8 cellular contexts compared by ENCODE assay signal in the genomic region with DNA sequence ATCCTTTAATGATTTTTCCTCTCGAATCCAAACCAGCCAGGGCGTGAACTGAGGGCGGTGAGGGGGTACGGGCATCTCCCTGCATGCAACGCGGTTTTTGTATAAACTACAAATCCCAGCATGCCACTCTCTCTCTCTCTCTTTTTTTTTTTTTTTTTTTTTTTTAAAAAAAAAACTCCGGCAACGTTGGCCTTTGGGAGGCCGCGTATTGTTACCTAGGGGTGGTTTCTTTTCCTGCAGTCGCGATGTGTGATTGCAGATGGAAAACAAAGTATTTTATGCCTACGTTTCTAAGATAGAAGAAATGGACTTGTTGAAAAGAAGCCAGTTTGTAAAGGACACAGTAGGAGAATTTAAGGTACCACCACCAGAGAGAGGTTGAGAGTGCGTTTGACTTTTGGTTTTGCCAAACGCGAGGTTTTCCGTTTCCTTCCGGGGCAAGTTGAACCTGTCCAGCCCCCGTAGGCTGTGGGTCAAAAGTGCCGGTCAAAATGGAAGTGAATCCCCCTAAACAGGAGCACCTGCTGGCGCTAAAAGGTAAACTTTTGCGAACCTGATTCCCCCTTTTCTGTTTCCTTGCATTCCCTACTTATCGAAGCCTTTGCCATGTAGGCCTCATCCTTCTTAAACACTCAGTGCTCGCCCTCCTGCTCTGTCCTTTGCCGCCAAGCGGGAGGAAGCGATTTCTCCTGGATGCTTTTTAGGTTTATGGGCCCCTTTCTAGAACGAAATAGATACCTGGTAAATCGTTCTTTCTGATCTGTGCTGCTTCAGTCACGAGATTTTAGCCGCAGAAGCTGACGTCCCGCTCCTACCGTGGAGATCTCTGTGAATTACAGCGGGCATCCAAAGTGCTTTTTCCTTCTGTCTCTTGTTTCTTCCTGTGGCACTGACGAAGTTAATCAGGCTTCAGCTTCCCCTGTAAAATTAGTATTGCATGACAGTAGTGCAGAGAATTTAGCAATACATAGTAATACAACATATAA. TPM values are rescaled to one million over a fixed set of nuclear protein-coding genes. Genes with fewer than 3 reads are reported as not detected.
DNase-seq lines count a peak whose midpoint lies in the region; ATAC-seq and TF ChIP-seq lines count a peak whose summit lies in the region.

A gene with protein sequence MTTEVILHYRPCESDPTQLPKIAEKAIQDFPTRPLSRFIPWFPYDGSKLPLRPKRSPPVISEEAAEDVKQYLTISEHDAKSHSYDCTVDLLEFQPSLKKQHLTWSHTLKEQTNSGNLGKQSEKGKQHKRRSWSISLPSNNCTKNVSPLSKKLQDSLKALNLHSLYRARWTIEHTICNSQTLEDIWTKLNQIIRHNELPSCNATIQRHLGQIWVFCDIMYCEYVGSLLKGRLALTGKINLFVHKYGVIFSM (plus strand): TSS at position 458 of the 986 bp plus-strand sequence. CDS start 4,561 bp downstream, outside the sequence.
A gene with protein sequence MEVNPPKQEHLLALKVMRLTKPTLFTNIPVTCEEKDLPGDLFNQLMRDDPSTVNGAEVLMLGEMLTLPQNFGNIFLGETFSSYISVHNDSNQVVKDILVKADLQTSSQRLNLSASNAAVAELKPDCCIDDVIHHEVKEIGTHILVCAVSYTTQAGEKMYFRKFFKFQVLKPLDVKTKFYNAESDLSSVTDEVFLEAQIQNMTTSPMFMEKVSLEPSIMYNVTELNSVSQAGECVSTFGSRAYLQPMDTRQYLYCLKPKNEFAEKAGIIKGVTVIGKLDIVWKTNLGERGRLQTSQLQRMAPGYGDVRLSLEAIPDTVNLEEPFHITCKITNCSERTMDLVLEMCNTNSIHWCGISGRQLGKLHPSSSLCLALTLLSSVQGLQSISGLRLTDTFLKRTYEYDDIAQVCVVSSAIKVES (plus strand): TSS at position 458 of the 986 bp plus-strand sequence. CDS start 34 bp downstream, at position 492.

- peaks cover 2 to 3% of the 10 kb centered on the region in 2 donors for H3K27me3 Mint-ChIP-seq in CD4-positive, alpha-beta memory T cell
- H3K27me3 Mint-ChIP-seq in activated CD8-positive, alpha-beta T cell treated with anti-CD3 and anti-CD28 coated beads for 36 hours: no peaks in the 10 kb centered on the region

- peak; percentile 18 for TF ChIP-seq CTCF in activated CD8-positive, alpha-beta T cell treated with anti-CD3 and anti-CD28 coated beads for 36 hours (IDR thresholded peaks at IDR 0.05)

- H3K27ac Mint-ChIP-seq in CD4-positive, alpha-beta memory T cell: peak within 1 kb of the TSS; percentile 97 to 100 (median 99)
- peak within 1 kb of the TSS; percentile 99 for H3K27ac Mint-ChIP-seq in activated CD8-positive, alpha-beta T cell treated with anti-CD3 and anti-CD28 coated beads for 36 hours

- peak within 1 kb of the TSS; percentile 96 to 100 (median 99) for H3K4me3 Mint-ChIP-seq in CD4-positive, alpha-beta memory T cell
- H3K4me3 Mint-ChIP-seq in activated CD8-positive, alpha-beta T cell treated with anti-CD3 and anti-CD28 coated beads for 36 hours: peak within 1 kb of the TSS; percentile 100

- ATAC-seq in GM19452 (IDR thresholded peaks at IDR 0.05; ENCODE audit: unreplicated experiment): peak; percentile 67
- peak; percentile 80 for ATAC-seq in activated CD8-positive, alpha-beta T cell treated with anti-CD3 and anti-CD28 coated beads for 36 hours

- H3K9me3 Mint-ChIP-seq in CD4-positive, alpha-beta memory T cell: peaks cover 0 to 2% (median 0%) of the 10 kb centered on the region in 8 donors
- no peaks in the 10 kb centered on the region for H3K9me3 Mint-ChIP-seq in activated CD8-positive, alpha-beta T cell treated with anti-CD3 and anti-CD28 coated beads for 36 hours

- H3K9me3 ChIP-seq in CD4-positive, alpha-beta memory T cell (ENCODE audit: control insufficient read depth in 1 of 2, low read length in 2 of 2): no peaks in the 10 kb centered on the region
- H3K9me3 ChIP-seq in effector memory CD4-positive, alpha-beta T cell (ENCODE audit: control insufficient read depth, low read length): no peaks in the 10 kb centered on the region

- H3K4me1 Mint-ChIP-seq in CD4-positive, alpha-beta memory T cell: peaks cover 28 to 68% (median 42%) of the 10 kb centered on the region in 4 donors
- peaks cover 41% of the 10 kb centered on the region for H3K4me1 Mint-ChIP-seq in activated CD8-positive, alpha-beta T cell treated with anti-CD3 and anti-CD28 coated beads for 36 hours (ENCODE audit: low read depth)

- peak; percentile 90 to 93 (median 92) for DNase-seq in CD4-positive, alpha-beta memory T cell
- DNase-seq in HK-2 (ENCODE audit: unreplicated experiment): peak; percentile 57
- peak; percentile 81 for DNase-seq in NCI-H82 treated with DMSO at 0.1 percent for 48 hours (lab: John Stamatoyannopoulos, UW; ENCODE audit: unreplicated experiment)
- peak; percentile 88 for DNase-seq in activated CD8-positive, alpha-beta T cell treated with anti-CD3 and anti-CD28 coated beads for 36 hours
- DNase-seq in effector memory CD4-positive, alpha-beta T cell: peak; percentile 78 to 85 (median 83)
- DNase-seq in lung microvascular endothelial cell (ENCODE audit: low read depth in 2 of 2): peak; percentile 89 to 90
- DNase-seq in stimulated activated CD4-positive, alpha-beta T cell treated with anti-CD3 and anti-CD28 coated beads, TNF-alpha, amount 100 ng/mL, for 4 hours (ENCODE audit: low read depth in 3 of 3): peak; percentile 51 to 71 (median 62)

- peak within 1 kb of the TSS; percentile 74 to 98 for H3K4me3 ChIP-seq in CD4-positive, alpha-beta memory T cell (ENCODE audit: low read length in 2 of 2)
- peak within 1 kb of the TSS; percentile 74 for H3K4me3 ChIP-seq in effector memory CD4-positive, alpha-beta T cell (ENCODE audit: insufficient read depth, low read depth, low read length, poor library complexity, severe bottlenecking)

- CTCF ChIA-PET in CD4-positive, alpha-beta memory T cell (lab: Charles Lee; ENCODE audit: partially characterized antibody): interaction anchor here (1.0 to 1.6 kb wide), 4 partner anchors 8 to 557 kb away, joined by 3 to 5 read pairs (median 3); no protein-coding TSS in a partner anchor
- CTCF ChIA-PET in activated CD8-positive, alpha-beta T cell treated with anti-CD3 and anti-CD28 coated beads for 36 hours (lab: Charles Lee): interaction anchor here (0.6 to 0.9 kb wide), 2 partner anchors 15 to 62 kb away, joined by 3 read pairs; a partner anchor contains a TSS

- peaks cover 8 to 35% of the 10 kb centered on the region in 2 donors for H3K36me3 Mint-ChIP-seq in CD4-positive, alpha-beta memory T cell
- peaks cover 8% of the 10 kb centered on the region for H3K36me3 Mint-ChIP-seq in activated CD8-positive, alpha-beta T cell treated with anti-CD3 and anti-CD28 coated beads for 36 hours (ENCODE audit: low read depth)

- no peaks in the 10 kb centered on the region for H3K27me3 ChIP-seq in CD4-positive, alpha-beta memory T cell (ENCODE audit: insufficient read depth, low read length)
- H3K27me3 ChIP-seq in effector memory CD4-positive, alpha-beta T cell (replicated peaks; ENCODE audit: control insufficient read depth, insufficient read depth, low read length, poor library complexity, severe bottlenecking): no peaks in the 10 kb centered on the region

- peaks cover 34% of the 10 kb centered on the region for H3K4me1 ChIP-seq in CD4-positive, alpha-beta memory T cell (ENCODE audit: insufficient read depth, low read length)
- peaks cover 9% of the 10 kb centered on the region for H3K4me1 ChIP-seq in effector memory CD4-positive, alpha-beta T cell (ENCODE audit: control insufficient read depth, insufficient read depth, low read length, poor library complexity, severe bottlenecking)

- H3K27ac ChIP-seq in CD4-positive, alpha-beta memory T cell (ENCODE audit: low read depth, low read length): peak within 1 kb of the TSS; percentile 79
- H3K27ac ChIP-seq in effector memory CD4-positive, alpha-beta T cell (ENCODE audit: insufficient read depth, low read length, poor library complexity, severe bottlenecking): peak within 1 kb of the TSS; percentile 90

- H3K36me3 ChIP-seq in CD4-positive, alpha-beta memory T cell (ENCODE audit: insufficient read depth, low read length): peaks cover 6% of the 10 kb centered on the region
- peaks cover 2% of the 10 kb centered on the region for H3K36me3 ChIP-seq in effector memory CD4-positive, alpha-beta T cell (ENCODE audit: control insufficient read depth, insufficient read depth, low read length)

- POLR2A ChIA-PET in CD4-positive, alpha-beta memory T cell (lab: Charles Lee; ENCODE audit: partially characterized antibody): interaction anchor here (0.9 to 3.4 kb wide), 11 partner anchors 16 to 857 kb away, joined by 3 to 70 read pairs (median 6); a partner anchor contains a TSS
- POLR2A ChIA-PET in activated CD8-positive, alpha-beta T cell treated with anti-CD3 and anti-CD28 coated beads for 36 hours (lab: Charles Lee): interaction anchor here (0.8 to 3.3 kb wide), 5 partner anchors 13 to 96 kb away, joined by 4 to 22 read pairs (median 6); a partner anchor contains a TSS

- intact Hi-C loops in CD4-positive, alpha-beta memory T cell (cut with micrococcal nuclease): loop anchor here (1.0 to 5.0 kb wide), 7 partner anchors 38 to 856 kb away; a partner anchor contains a TSS
- intact Hi-C loops in activated CD8-positive, alpha-beta T cell treated with anti-CD3 and anti-CD28 coated beads for 36 hours (cut with micrococcal nuclease): loop anchor here (5.0 to 10.0 kb wide), 2 partner anchors 63 to 520 kb away; a partner anchor contains a TSS

RNA-seq across cellular contexts. Expression of the first gene that starts in this region (rescaled TPM):
- 1 to 10 TPM; 6.1 to 7.4 TPM for total RNA-seq in CD4-positive, alpha-beta memory T cell
- 1 to 10 TPM; 4.9 to 9.8 TPM for polyA plus RNA-seq in CD4-positive, alpha-beta memory T cell
- 1 to 10 TPM; 4.1 to 5.2 TPM for total RNA-seq in activated CD8-positive, alpha-beta T cell treated with anti-CD3 and anti-CD28 coated beads for 36 hours
- total RNA-seq in lung microvascular endothelial cell: 2.6 and 3.6 TPM in 2 replicates

RNA-seq across cellular contexts. Expression of the second gene that starts in this region (rescaled TPM):
- 10 to 100 TPM; 20.9 TPM for total RNA-seq in CD4-positive, alpha-beta memory T cell
- polyA plus RNA-seq in CD4-positive, alpha-beta memory T cell: 10 to 100 TPM; 16.4 to 21.4 TPM
- 10 to 100 TPM; 18.0 to 22.1 TPM for total RNA-seq in activated CD8-positive, alpha-beta T cell treated with anti-CD3 and anti-CD28 coated beads for 36 hours
- total RNA-seq in lung microvascular endothelial cell: 20.3 and 25.2 TPM in 2 replicates

Comparison
In these comparisons a context has a peak if more than half of its experiments do, and no peak if none do; other contexts are left out.
1. Peak in every context shown above with its lines: DNase-seq, ATAC-seq, H3K4me3 ChIP-seq and H3K27ac ChIP-seq.